ENCODE assay signal across 8 cellular contexts in the genomic region with DNA sequence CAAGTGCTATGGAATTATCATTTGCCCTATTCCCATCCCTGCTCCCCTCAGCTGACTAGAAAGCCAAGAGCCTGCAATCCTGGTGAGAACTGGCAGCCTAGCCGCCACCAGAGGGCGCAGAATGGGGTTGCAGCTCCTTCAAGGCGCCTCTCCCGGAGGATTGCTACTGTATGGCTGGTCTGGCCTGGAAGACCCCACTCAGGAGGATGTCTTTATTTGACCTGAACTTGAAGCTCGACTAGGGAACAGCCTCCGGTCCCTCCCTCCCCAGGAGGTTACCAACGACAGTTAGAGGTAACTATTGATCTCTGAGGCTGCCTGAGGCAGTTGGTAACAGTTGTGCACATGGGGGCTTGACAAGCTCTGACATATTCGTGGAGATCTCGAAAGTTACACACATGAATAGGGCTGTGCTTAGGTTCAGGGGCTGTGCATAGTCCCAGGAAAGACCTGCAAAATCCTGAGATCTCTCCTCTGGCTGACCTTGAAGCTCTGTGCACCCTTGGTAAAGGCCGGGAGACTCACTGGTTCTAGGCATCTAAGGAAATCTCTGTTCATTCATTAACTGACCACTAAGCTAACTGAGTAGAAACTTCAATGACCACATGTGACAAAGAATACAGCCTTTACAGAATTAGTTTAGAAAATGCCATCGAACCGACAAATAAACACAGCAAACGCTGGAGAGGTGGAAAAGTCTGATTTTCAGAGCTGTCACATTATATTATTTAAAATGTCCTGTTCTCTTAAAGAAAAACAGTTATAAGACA.
DNase-seq lines count a peak whose midpoint lies in the region; ATAC-seq and TF ChIP-seq lines count a peak whose summit lies in the region.

No MANE protein-coding gene starts in this region.

- H3K27me3 ChIP-seq in RWPE2 (ENCODE audit: insufficient read depth, poor library complexity, severe bottlenecking) (no peaks in the 10 kb centered on the region), aorta (ENCODE audit: control insufficient read depth in 1 of 2, insufficient read depth in 2 of 2, low read length in 1 of 2) (no peaks in the 10 kb centered on the region)

- H3K4me1 Mint-ChIP-seq in activated naive CD4-positive, alpha-beta T cell treated with anti-CD3 and anti-CD28 coated beads for 36 hours (ENCODE audit: low read depth), result no peaks in the 10 kb centered on the region
- H3K4me1 Mint-ChIP-seq in progenitor cell of endocrine pancreas (ENCODE audit: low read depth), result peaks cover 3% of the 10 kb centered on the region

- no peak overlapping the region for H3K27ac ChIP-seq in RWPE2 (ENCODE audit: poor library complexity, severe bottlenecking)
- H3K27ac ChIP-seq in aorta (ENCODE audit: low read depth in 1 of 2, low read length in 2 of 2), result no peak overlapping the region

- H3K4me3 Mint-ChIP-seq in activated naive CD4-positive, alpha-beta T cell treated with anti-CD3 and anti-CD28 coated beads for 36 hours, result no peak overlapping the region
- no peak overlapping the region for H3K4me3 Mint-ChIP-seq in progenitor cell of endocrine pancreas (ENCODE audit: low read depth)

- H3K4me3 ChIP-seq in RWPE2 (ENCODE audit: severe bottlenecking), result no peak overlapping the region
- H3K4me3 ChIP-seq in aorta (ENCODE audit: low read length in 2 of 2), result no peak overlapping the region

- no peak overlapping the region for H3K27ac Mint-ChIP-seq in activated naive CD4-positive, alpha-beta T cell treated with anti-CD3 and anti-CD28 coated beads for 36 hours
- no peak overlapping the region for H3K27ac Mint-ChIP-seq in progenitor cell of endocrine pancreas

- TF ChIP-seq CTCF in RWPE2 (IDR thresholded peaks at IDR 0.05; ENCODE audit: poor library complexity, severe bottlenecking) (peak; percentile 69), progenitor cell of endocrine pancreas (IDR thresholded peaks at IDR 0.05; ENCODE audit: unreplicated experiment) (peak; percentile 91)

- DNase-seq in Daoy (ENCODE audit: low read depth) (peak; percentile 88), HT1080 (ENCODE audit: low read depth) (peak; percentile 65), RWPE2 (ENCODE audit: low spot score) (no peak), Right ventricle myocardium superior (peak; percentile 84), progenitor cell of endocrine pancreas (ENCODE audit: low spot score, unreplicated experiment) (peak; percentile 64), aorta (peak; percentile 80 to 94)
- DNase-seq in activated naive CD4-positive, alpha-beta T cell treated with anti-CD3 and anti-CD28 coated beads for 36 hours, result peak; percentile 72

- H3K36me3 Mint-ChIP-seq in activated naive CD4-positive, alpha-beta T cell treated with anti-CD3 and anti-CD28 coated beads for 36 hours (ENCODE audit: low read depth), result no peaks in the 10 kb centered on the region
- peaks cover 11% of the 10 kb centered on the region for H3K36me3 Mint-ChIP-seq in progenitor cell of endocrine pancreas (ENCODE audit: insufficient read depth)

- CTCF ChIA-PET in activated naive CD4-positive, alpha-beta T cell treated with anti-CD3 and anti-CD28 coated beads for 36 hours (lab: Charles Lee), result interaction anchor here (0.6 to 4.2 kb wide), 24 partner anchors 9 to 316 kb away, joined by 3 to 42 read pairs (median 4); no protein-coding TSS in a partner anchor

- H3K4me1 ChIP-seq in RWPE2 (ENCODE audit: insufficient read depth, poor library complexity, severe bottlenecking) (peaks cover 7% of the 10 kb centered on the region), aorta (ENCODE audit: control insufficient read depth in 1 of 2, insufficient read depth in 2 of 2, low read length in 2 of 2) (no peaks in the 10 kb centered on the region)

- H3K36me3 ChIP-seq in RWPE2 (ENCODE audit: low read depth) (no peaks in the 10 kb centered on the region), aorta (ENCODE audit: control insufficient read depth in 1 of 2, insufficient read depth in 2 of 2, low read length in 1 of 2) (peaks cover 0 to 3% of the 10 kb centered on the region in 2 donors)

- intact Hi-C loops in activated naive CD4-positive, alpha-beta T cell treated with anti-CD3 and anti-CD28 coated beads for 36 hours (cut with micrococcal nuclease), result loop anchor here (1.0 to 5.0 kb wide), 4 partner anchors 65 to 316 kb away; a partner anchor contains a TSS
- intact Hi-C loops in Right ventricle myocardium superior (cut with DNase I) (loop anchor here (5.0 kb wide), 1 partner anchor 150 kb away; no protein-coding TSS in a partner anchor), aorta (cut with DNase I) (loop anchor here in 1 of 2 donors (5.0 to 10.0 kb wide), 3 partner anchors 65 to 323 kb away; a partner anchor contains a TSS)

- no peaks in the 10 kb centered on the region for H3K27me3 Mint-ChIP-seq in activated naive CD4-positive, alpha-beta T cell treated with anti-CD3 and anti-CD28 coated beads for 36 hours (ENCODE audit: low read depth)
- no peaks in the 10 kb centered on the region for H3K27me3 Mint-ChIP-seq in progenitor cell of endocrine pancreas

- WGBS in aorta, 2 donors, result 50 to 51% methylated on average over 13 of the region's 13 CpGs

- peaks cover 2% of the 10 kb centered on the region for H3K9me3 Mint-ChIP-seq in activated naive CD4-positive, alpha-beta T cell treated with anti-CD3 and anti-CD28 coated beads for 36 hours
- no peaks in the 10 kb centered on the region for H3K9me3 Mint-ChIP-seq in progenitor cell of endocrine pancreas (ENCODE audit: low read depth)

- ATAC-seq in GM21447 (IDR thresholded peaks at IDR 0.05; ENCODE audit: unreplicated experiment) (peak; percentile 94), RWPE2 (ENCODE audit: low read depth) (peak; percentile 73), Right ventricle myocardium superior (ENCODE audit: poor library complexity) (peak; percentile 86), aorta (ENCODE audit: low FRiP score) (peak; percentile 83)

- no peaks in the 10 kb centered on the region for H3K9me3 ChIP-seq in RWPE2 (ENCODE audit: severe bottlenecking)
- no peaks in the 10 kb centered on the region for H3K9me3 ChIP-seq in aorta (ENCODE audit: control insufficient read depth, low read length)
